In the genomic region with DNA sequence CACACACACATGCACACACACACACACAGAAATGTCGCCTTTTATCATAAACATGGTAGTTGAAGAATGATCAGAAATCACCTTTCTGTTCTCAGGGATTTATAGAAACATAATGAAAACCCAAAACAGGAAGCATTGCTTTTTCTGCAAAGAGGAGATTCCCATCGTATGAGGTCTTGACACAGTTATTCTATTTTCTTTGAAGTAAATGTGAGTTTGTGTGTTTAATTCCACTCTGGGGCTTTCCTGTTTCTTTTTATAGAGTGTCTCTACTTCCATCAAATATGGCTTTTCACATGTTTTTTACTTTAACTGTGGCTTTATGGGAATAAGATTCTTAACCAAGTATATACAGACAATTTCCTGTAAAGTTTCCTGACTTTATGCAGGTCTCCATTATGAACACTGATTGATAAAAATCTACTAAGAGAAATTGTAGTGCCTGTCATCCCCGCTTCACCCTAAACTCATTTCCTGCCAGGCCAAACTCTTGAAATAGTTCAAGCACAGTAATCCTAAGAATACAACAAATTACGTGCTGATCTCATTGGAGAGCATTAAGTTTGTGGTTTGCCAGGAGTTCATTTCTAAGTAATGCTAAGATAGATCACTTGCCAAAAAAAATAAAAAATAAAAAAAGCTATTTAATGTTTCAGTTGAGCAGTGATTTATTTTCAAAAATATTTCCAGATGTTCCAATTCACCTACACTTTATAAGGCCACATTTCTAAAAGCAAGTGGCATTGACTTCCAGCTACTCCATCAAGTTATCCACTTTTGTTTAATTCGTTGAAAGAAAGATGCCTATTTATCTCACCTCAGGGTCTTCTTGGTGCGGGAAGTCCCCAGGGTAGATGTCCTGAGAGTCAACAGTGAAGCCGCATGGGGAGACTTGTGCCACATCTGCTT, we compare ENCODE assay signal across 1 cellular context.
A peak's percentile ranks its signal among the peaks of the same experiment; 100 is the strongest.
TF ChIP-seq lines count a peak whose summit lies in the region.

No MANE protein-coding gene starts in this region.

TF ChIP-seq in SK-N-SH, 30 proteins besides CTCF, POLR2A, EP300 and RAD21 (continued from another document):
- TF ChIP-seq, protein P1, sequence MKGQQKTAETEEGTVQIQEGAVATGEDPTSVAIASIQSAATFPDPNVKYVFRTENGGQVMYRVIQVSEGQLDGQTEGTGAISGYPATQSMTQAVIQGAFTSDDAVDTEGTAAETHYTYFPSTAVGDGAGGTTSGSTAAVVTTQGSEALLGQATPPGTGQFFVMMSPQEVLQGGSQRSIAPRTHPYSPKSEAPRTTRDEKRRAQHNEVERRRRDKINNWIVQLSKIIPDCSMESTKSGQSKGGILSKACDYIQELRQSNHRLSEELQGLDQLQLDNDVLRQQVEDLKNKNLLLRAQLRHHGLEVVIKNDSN (IDR thresholded peaks at IDR 0.05; ENCODE audit: borderline replicate concordance, low read depth) = no peak
- peak; percentile 90 for TF ChIP-seq MEF2A (IDR thresholded peaks at IDR 0.05; ENCODE audit: borderline replicate concordance, low read depth)
- TF ChIP-seq SMC3 (IDR thresholded peaks at IDR 0.05; ENCODE audit: low read depth, low read length) = no peak; the same call in 1 of the 2 replicates
- peak; percentile 66; the same call in 1 of the 2 replicates for TF ChIP-seq FOSL2 (IDR thresholded peaks at IDR 0.05; ENCODE audit: borderline replicate concordance, low read depth)
- no peak for TF ChIP-seq TAF1 (IDR thresholded peaks at IDR 0.05; ENCODE audit: borderline replicate concordance, low read depth, low read length)
- peak; percentile 55; the same call in 1 of the 2 replicates for TF ChIP-seq YY1 (IDR thresholded peaks at IDR 0.05; ENCODE audit: low read depth)
- no peak for TF ChIP-seq IRF3 (IDR thresholded peaks at IDR 0.05; ENCODE audit: low read depth, low read length)
- no peak for TF ChIP-seq RFX5 (IDR thresholded peaks at IDR 0.05; ENCODE audit: low read length)
- no peak for TF ChIP-seq RCOR1 (IDR thresholded peaks at IDR 0.05; ENCODE audit: low read length)
- no peak for TF ChIP-seq FOXJ3 (CRISPR knock-in tag; IDR thresholded peaks at IDR 0.05)
- peak; percentile 98 for TF ChIP-seq TCF12 (IDR thresholded peaks at IDR 0.05)
- peak; percentile 95 for TF ChIP-seq NFIC (IDR thresholded peaks at IDR 0.05; ENCODE audit: borderline replicate concordance)
- peak; percentile 88 for TF ChIP-seq JUND (IDR thresholded peaks at IDR 0.05)
- peak; percentile 93 for TF ChIP-seq PBX3 (IDR thresholded peaks at IDR 0.05)
- TF ChIP-seq, protein P2, sequence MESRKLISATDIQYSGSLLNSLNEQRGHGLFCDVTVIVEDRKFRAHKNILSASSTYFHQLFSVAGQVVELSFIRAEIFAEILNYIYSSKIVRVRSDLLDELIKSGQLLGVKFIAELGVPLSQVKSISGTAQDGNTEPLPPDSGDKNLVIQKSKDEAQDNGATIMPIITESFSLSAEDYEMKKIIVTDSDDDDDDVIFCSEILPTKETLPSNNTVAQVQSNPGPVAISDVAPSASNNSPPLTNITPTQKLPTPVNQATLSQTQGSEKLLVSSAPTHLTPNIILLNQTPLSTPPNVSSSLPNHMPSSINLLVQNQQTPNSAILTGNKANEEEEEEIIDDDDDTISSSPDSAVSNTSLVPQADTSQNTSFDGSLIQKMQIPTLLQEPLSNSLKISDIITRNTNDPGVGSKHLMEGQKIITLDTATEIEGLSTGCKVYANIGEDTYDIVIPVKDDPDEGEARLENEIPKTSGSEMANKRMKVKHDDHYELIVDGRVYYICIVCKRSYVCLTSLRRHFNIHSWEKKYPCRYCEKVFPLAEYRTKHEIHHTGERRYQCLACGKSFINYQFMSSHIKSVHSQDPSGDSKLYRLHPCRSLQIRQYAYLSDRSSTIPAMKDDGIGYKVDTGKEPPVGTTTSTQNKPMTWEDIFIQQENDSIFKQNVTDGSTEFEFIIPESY (IDR thresholded peaks at IDR 0.05; ENCODE audit: borderline replicate concordance, low read depth) = no peak
